In genomic region chr10:73827346-73828089, GRCh38 we compare ENCODE assay signal across 15 cellular contexts. TPM values are rescaled to one million over a fixed set of nuclear protein-coding genes. Genes with fewer than 3 reads are reported as not detected.
DNase-seq lines count a peak whose midpoint lies in the region; ATAC-seq and TF ChIP-seq lines count a peak whose summit lies in the region.
"Had no signal": no experiment of that assay in that cellular context is flagged by ENCODE, and none has a peak within 500 bp of the region (broad histone marks: within the 10 kb centered on the region; RNA-seq: fewer than 3 reads in every experiment).

No MANE protein-coding gene starts in this region.

- DNase-seq in HPDE6-E6E7 (ENCODE audit: extremely low spot score) (peak; percentile 65), SJSA1 (ENCODE audit: low read depth in 1 of 2, low spot score in 2 of 2) (peak; percentile 74 to 84), fibroblast of mammary gland (ENCODE audit: low read depth) (peak; percentile 37), psoas muscle (no peak)
- DNase-seq: activated CD8-positive, alpha-beta memory T cell treated with anti-CD3 and anti-CD28 coated beads, Interleukin-2, amount 50 U/mL, for 4 hours; C1 segment of cervical spinal cord; endodermal cell; glutamatergic neuron; NCI-H2171; stimulated activated CD4-positive, alpha-beta T cell treated with anti-CD3 and anti-CD28 coated beads, Interleukin-4, amount 100 ng/mL, for 1 hour had no signal

- TF ChIP-seq CTCF in fibroblast of mammary gland (conservative IDR thresholded peaks at IDR 0.05; ENCODE audit: control insufficient read depth, insufficient read depth, low read depth, low read length) (no peak), psoas muscle (IDR thresholded peaks at IDR 0.05) (no peak)

- intact Hi-C loops in psoas muscle (cut with DNase I): no loop called here

- peaks cover 14% of the 10 kb centered on the region for H3K4me1 ChIP-seq in SJSA1 (replicated peaks)
- peaks cover 8% of the 10 kb centered on the region for H3K4me1 ChIP-seq in skeletal muscle satellite cell (ENCODE audit: control insufficient read depth, insufficient read depth, low read length)
- H3K4me1 ChIP-seq in psoas muscle: no peaks in the 10 kb centered on the region

- ATAC-seq in HG03378 (IDR thresholded peaks at IDR 0.05; ENCODE audit: unreplicated experiment): no peak
- ATAC-seq in psoas muscle: no peak
- no peak for ATAC-seq in HG03457 (IDR thresholded peaks at IDR 0.05; ENCODE audit: unreplicated experiment)
- ATAC-seq: Right ventricle myocardium inferior had no signal

- H3K27me3 ChIP-seq in SJSA1 (replicated peaks): no peaks in the 10 kb centered on the region
- no peaks in the 10 kb centered on the region for H3K27me3 ChIP-seq in skeletal muscle satellite cell (ENCODE audit: control insufficient read depth, insufficient read depth, low read length)
- no peaks in the 10 kb centered on the region for H3K27me3 ChIP-seq in psoas muscle (ENCODE audit: insufficient read depth in 3 of 3, low read length in 2 of 3)
- H3K27me3 ChIP-seq: cardiac muscle cell had no signal

- 91 to 95% (median 92%) methylated on average over 19 of the region's 19 CpGs for WGBS in psoas muscle, 3 donors

- H3K9ac ChIP-seq in skeletal muscle satellite cell (ENCODE audit: low read depth, low read length): no peak overlapping the region

- H3K9me3 ChIP-seq in SJSA1 (replicated peaks) (no peaks in the 10 kb centered on the region), skeletal muscle satellite cell (replicated peaks; ENCODE audit: low read length) (no peaks in the 10 kb centered on the region), psoas muscle (no peaks in the 10 kb centered on the region)

- peak overlapping the region; percentile 54 for H3K4me2 ChIP-seq in skeletal muscle satellite cell (ENCODE audit: low read length)

- H3K4me3 ChIP-seq in SJSA1 (no peak overlapping the region), fibroblast of mammary gland (ENCODE audit: control insufficient read depth, low read depth, low read length) (no peak overlapping the region), skeletal muscle satellite cell (ENCODE audit: low read length) (no peak overlapping the region), psoas muscle (no peak overlapping the region)
- H3K4me3 ChIP-seq: cardiac muscle cell had no signal

- peak overlapping the region; percentile 17; the same call in 1 of the 2 replicates for H3K27ac ChIP-seq in SJSA1
- no peak overlapping the region for H3K27ac ChIP-seq in psoas muscle
- H3K27ac ChIP-seq: cardiac muscle cell had no signal

- H3K36me3 ChIP-seq in SJSA1: peaks cover 7% of the 10 kb centered on the region; the same call in 1 of the 2 replicates
- H3K36me3 ChIP-seq in skeletal muscle satellite cell (ENCODE audit: insufficient read depth, low read length): peaks cover 27% of the 10 kb centered on the region
- H3K36me3 ChIP-seq in psoas muscle (ENCODE audit: insufficient read depth in 1 of 2, low read depth in 1 of 2): peaks cover 0 to 80% of the 10 kb centered on the region in 2 donors
- H3K36me3 ChIP-seq: cardiac muscle cell had no signal

RNA-seq across cellular contexts. Expression of gene NDST2, which starts 16.1 kb away (rescaled TPM):
- total RNA-seq in SJSA1 (2014; rRNA removed; shearing (Covaris generic)): 9.1 and 9.2 TPM in 2 replicates
- 11.8 and 17.5 TPM in 2 replicates for total RNA-seq in skeletal muscle satellite cell (2012; rRNA removed)
- 10 to 100 TPM in 3 of 4 donors, 1 to 10 TPM in 1; 9.4 to 14.5 (median 12.0) TPM for total RNA-seq in psoas muscle
- polyA plus RNA-seq in psoas muscle: 1 to 10 TPM; 4.5 to 8.6 (median 7.8) TPM

RNA-seq across cellular contexts. Expression of gene ZSWIM8, which starts 42.1 kb away (rescaled TPM):
- total RNA-seq in SJSA1 (2014; rRNA removed; shearing (Covaris generic)): 27.0 and 35.8 TPM in 2 replicates
- total RNA-seq in skeletal muscle satellite cell (2012; rRNA removed): 41.9 and 53.5 TPM in 2 replicates
- total RNA-seq in psoas muscle: 10 to 100 TPM; 57.0 to 65.1 (median 58.7) TPM
- polyA plus RNA-seq in psoas muscle: 10 to 100 TPM; 40.5 to 68.3 (median 54.4) TPM

RNA-seq across cellular contexts. Expression of gene CHCHD1, which starts 45.7 kb away (rescaled TPM):
- total RNA-seq in SJSA1 (2014; rRNA removed; shearing (Covaris generic)): 54.4 and 58.7 TPM in 2 replicates
- 14.2 and 17.0 TPM in 2 replicates for total RNA-seq in skeletal muscle satellite cell (2012; rRNA removed)
- 10 to 100 TPM; 19.9 to 30.9 (median 21.9) TPM for total RNA-seq in psoas muscle
- polyA plus RNA-seq in psoas muscle: 10 to 100 TPM; 66.9 to 98.7 (median 94.3) TPM

RNA-seq across cellular contexts. Expression of gene CAMK2G, which starts 46.8 kb away (rescaled TPM):
- 12.5 and 17.6 TPM in 2 replicates for total RNA-seq in SJSA1 (2014; rRNA removed; shearing (Covaris generic))
- 13.2 and 18.8 TPM in 2 replicates for total RNA-seq in skeletal muscle satellite cell (2012; rRNA removed)
- 10 to 100 TPM; 34.2 to 60.3 (median 50.8) TPM for total RNA-seq in psoas muscle
- 10 to 100 TPM; 15.8 to 58.5 (median 34.4) TPM for polyA plus RNA-seq in psoas muscle

Comparison
In these comparisons a context has a peak if more than half of its experiments do, and no peak if none do; other contexts are left out.
1. DNase-seq: peak in HPDE6-E6E7 (single experiment), SJSA1 (2 of 2) and fibroblast of mammary gland (single experiment); none in psoas muscle (0 of 2).